8 cellular contexts compared by ENCODE assay signal in the genomic region with DNA sequence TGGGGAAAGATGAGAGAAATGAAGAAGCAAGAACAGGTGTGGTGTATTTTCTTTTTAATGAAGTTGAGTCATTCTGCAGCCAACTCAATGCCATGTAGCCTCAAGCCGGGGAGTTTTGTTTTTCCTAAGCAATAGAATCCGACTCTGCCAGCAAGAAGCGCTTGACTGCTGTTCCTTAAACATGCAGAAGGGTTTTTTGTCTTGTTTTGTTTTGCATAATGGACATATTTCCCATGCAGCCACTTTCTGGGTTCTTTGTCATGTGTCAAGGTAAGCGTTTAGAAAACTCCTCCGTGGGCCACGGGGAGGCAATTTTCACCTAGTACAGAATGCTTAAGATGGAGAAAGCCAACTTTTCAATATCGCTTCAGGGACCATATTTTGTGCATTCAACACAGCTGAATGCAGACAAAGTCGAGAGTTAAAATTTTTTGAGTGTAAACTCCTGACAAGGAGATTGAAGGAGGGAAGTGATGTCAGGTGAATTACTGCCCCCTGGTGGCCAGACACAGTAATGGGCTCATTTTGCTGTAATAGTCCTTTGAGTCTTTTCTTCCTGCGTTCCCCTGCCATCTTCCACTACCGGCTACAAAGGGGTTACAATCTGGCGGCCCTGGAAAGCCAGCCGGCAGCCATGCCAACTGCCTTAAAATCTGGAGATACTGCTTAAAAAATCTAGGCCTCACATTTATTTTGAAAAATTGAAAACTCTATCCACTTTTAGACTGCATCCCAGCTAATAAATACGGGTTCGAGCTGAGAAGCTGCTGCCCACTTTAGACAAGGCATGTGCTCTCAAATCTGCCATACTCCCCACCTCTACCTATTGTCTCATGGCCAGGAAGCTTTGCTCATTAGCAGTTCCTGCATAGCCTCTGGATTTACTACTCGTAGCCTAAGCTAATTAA. TPM values are rescaled to one million over a fixed set of nuclear protein-coding genes. Genes with fewer than 3 reads are reported as not detected.
DNase-seq lines count a peak whose midpoint lies in the region; ATAC-seq and TF ChIP-seq lines count a peak whose summit lies in the region.

No MANE protein-coding gene starts in this region.

- H3K36me3 Mint-ChIP-seq in type B pancreatic cell, result no peaks in the 10 kb centered on the region

- H3K27ac ChIP-seq in parathyroid adenoma, result no peak overlapping the region

- peak overlapping the region; percentile 10; the same call in 1 of the 2 replicates for H3K4me3 ChIP-seq in GM08714 (ENCODE audit: low read length)
- H3K4me3 ChIP-seq in parathyroid adenoma (ENCODE audit: low read depth, low read length), result no peak overlapping the region

- H3K9me3 Mint-ChIP-seq in type B pancreatic cell, result no peaks in the 10 kb centered on the region

- no peaks in the 10 kb centered on the region for H3K27me3 ChIP-seq in parathyroid adenoma (ENCODE audit: control insufficient read depth, insufficient read depth, low read length)

- peak overlapping the region; percentile 70 for H3K27ac Mint-ChIP-seq in type B pancreatic cell

- H3K4me2 ChIP-seq in parathyroid adenoma (ENCODE audit: low read length), result peak overlapping the region; percentile 27

- H3K9ac ChIP-seq in parathyroid adenoma, result no peak overlapping the region

- H3K36me3 ChIP-seq in parathyroid adenoma (ENCODE audit: control insufficient read depth, insufficient read depth, low read length), result no peaks in the 10 kb centered on the region

- TF ChIP-seq CTCF in parathyroid adenoma (IDR thresholded peaks at IDR 0.05) (peak; percentile 87), type B pancreatic cell (conservative IDR thresholded peaks at IDR 0.05) (peak; percentile 96)

- DNase-seq in Kasumi-1 (lab: John Stamatoyannopoulos, UW) (peak; percentile 76 to 89), RPMI7951 (ENCODE audit: low read depth) (peak; percentile 63), glomerular visceral epithelial cell (ENCODE audit: extremely low spot score) (peak; percentile 72), type B pancreatic cell (ENCODE audit: extremely low spot score, unreplicated experiment) (peak; percentile 80)
- DNase-seq in activated gamma-delta T cell treated with anti-CD3 and anti-CD28 coated beads, Interleukin-2, amount 50 U/mL, for 16 hours (ENCODE audit: low read depth), result peak; percentile 67

- H3K27me3 Mint-ChIP-seq in type B pancreatic cell, result peaks cover 10% of the 10 kb centered on the region

- no peaks in the 10 kb centered on the region for H3K9me3 ChIP-seq in parathyroid adenoma (ENCODE audit: control insufficient read depth, low read length)

- no peak for ATAC-seq in GM19452 (IDR thresholded peaks at IDR 0.05; ENCODE audit: unreplicated experiment)

- H3K4me3 Mint-ChIP-seq in type B pancreatic cell, result peak overlapping the region; percentile 76

- H2AFZ ChIP-seq in parathyroid adenoma, result peak overlapping the region; percentile 0

- H3K4me1 Mint-ChIP-seq in type B pancreatic cell (ENCODE audit: unreplicated experiment), result peaks cover 8% of the 10 kb centered on the region

- H3K4me1 ChIP-seq in parathyroid adenoma, result peaks cover 6% of the 10 kb centered on the region

- H3K79me2 ChIP-seq in parathyroid adenoma, result no peaks in the 10 kb centered on the region

RNA-seq across cellular contexts. Expression of a gene that starts 3.2 kb away (rescaled TPM):
- 3.5 and 3.6 TPM in 2 replicates for total RNA-seq in RPMI7951 (2014; rRNA removed; shearing (Covaris generic))
- 4.7 and 4.9 TPM in 2 replicates for total RNA-seq in type B pancreatic cell (ENCODE audit: low replicate concordance)

RNA-seq across cellular contexts. Expression of a gene that starts 49.1 kb away (rescaled TPM):
- 32.5 and 37.6 TPM in 2 replicates for total RNA-seq in RPMI7951 (2014; rRNA removed; shearing (Covaris generic))
- 48.5 and 72.6 TPM in 2 replicates for total RNA-seq in type B pancreatic cell (ENCODE audit: low replicate concordance)

RNA-seq across cellular contexts. Expression of a gene that starts 50.5 kb away (rescaled TPM):
- 120 and 127 TPM in 2 replicates for total RNA-seq in RPMI7951 (2014; rRNA removed; shearing (Covaris generic))
- 78.9 and 106 TPM in 2 replicates for total RNA-seq in type B pancreatic cell (ENCODE audit: low replicate concordance)
